In the genomic region with DNA sequence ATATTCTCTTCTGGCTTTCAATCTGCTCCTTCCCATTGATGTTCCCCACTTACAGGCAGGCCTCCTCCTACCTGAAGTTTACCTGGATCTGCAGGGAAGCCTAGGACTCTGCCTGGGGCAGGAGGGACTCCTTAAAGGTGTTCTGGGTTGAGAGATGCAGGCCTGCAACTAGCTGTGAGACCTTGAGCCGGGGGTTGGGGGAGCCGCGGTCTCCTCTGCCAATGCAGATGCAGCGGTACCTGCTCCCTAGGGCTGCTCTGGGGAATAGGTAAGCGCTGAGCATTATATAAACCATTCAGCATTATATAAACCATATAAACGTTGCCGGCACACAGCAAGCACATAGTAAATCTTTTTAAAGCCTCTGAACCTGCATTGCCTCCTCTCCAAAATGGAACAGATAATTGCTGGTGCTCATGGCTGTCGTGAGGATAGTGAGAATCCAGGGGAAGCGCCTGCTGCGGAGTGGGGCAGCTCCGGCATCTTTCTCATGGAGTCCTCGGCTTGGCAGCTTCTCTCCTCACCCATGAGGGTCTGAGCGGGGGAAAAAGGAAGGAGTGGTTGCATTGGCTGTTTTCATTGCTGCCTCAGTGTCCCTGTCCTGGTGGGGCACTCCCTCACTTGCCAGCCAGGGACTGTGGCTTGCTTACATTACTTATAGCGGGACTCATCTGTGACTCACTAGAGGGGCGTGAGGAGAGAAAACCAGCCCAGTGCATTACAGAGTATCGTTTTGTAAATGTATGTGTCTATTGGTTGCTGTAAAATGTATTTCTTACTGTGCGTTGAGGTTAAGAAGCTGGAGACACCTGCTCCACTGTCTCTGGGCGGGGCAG, we compare ENCODE assay signal across 15 cellular contexts. TPM values are rescaled to one million over a fixed set of nuclear protein-coding genes. Genes with fewer than 3 reads are reported as not detected.
A peak's percentile ranks its signal among the peaks of the same experiment; 100 is the strongest.
DNase-seq lines count a peak whose midpoint lies in the region; TF ChIP-seq lines count a peak whose summit lies in the region.
"Had no signal": no experiment of that assay in that cellular context is flagged by ENCODE, and none has a peak within 500 bp of the region (broad histone marks: within the 10 kb centered on the region; RNA-seq: fewer than 3 reads in every experiment).

No MANE protein-coding gene starts in this region.

- BruUV-seq in A673 (replicated peaks; lab: Mats Ljungman, UMichigan) = no TSS peak

- intact Hi-C loops in A673 (cut with micrococcal nuclease; ENCODE audit: unreplicated experiment) = no loop called here

- no peaks in the 10 kb centered on the region for H3K9me3 ChIP-seq in BLaER1 treated with 17β-estradiol and CSF1 and Interleukin-3, amounts not matched to agents 10 nM and 100 nM (replicated peaks in 1 of 11)
- H3K9me3 ChIP-seq in neutrophil (no peaks in the 10 kb centered on the region), A673 (ENCODE audit: low read depth, low read length, poor library complexity, severe bottlenecking) (no peaks in the 10 kb centered on the region)
- H3K9me3 ChIP-seq: psoas muscle had no signal

- H3K27ac ChIP-seq in BLaER1 treated with 17β-estradiol and CSF1 and Interleukin-3, amounts not matched to agents 10 nM and 100 nM = peak overlapping the region in 10 of 11 experiments; percentile 62 to 97 (median 94); a peak in 21 of 22 replicates
- H3K27ac ChIP-seq in neutrophil = peak overlapping the region; percentile 74
- H3K27ac ChIP-seq in A673 (ENCODE audit: low read depth, low read length, poor library complexity, severe bottlenecking) = no peak overlapping the region
- H3K27ac ChIP-seq: cardiac muscle cell, psoas muscle had no signal

- H3K4me3 Mint-ChIP-seq in chondrocyte (ENCODE audit: unreplicated experiment) = no peak overlapping the region
- H3K4me3 Mint-ChIP-seq: activated T-helper 17 cell treated with anti-CD3 and anti-CD28 coated beads, Interleukin-2, amount 50 U/mL, for 72 hours; stimulated activated naive CD8-positive, alpha-beta T cell treated with anti-CD3 and anti-CD28 coated beads, Interleukin-15, amount 100 ng/mL, for 72 hours had no signal

- H4K20me1 ChIP-seq in BLaER1 treated with 17β-estradiol and CSF1 and Interleukin-3, amounts not matched to agents 10 nM and 100 nM = no peaks in the 10 kb centered on the region

- H3K36me3 Mint-ChIP-seq in chondrocyte (ENCODE audit: low read depth) = no peaks in the 10 kb centered on the region

- H3K4me1 Mint-ChIP-seq in chondrocyte (ENCODE audit: low read depth) = peaks cover 71% of the 10 kb centered on the region

- peak overlapping the region; percentile 57 for H3K27ac Mint-ChIP-seq in chondrocyte (ENCODE audit: unreplicated experiment)
- H3K27ac Mint-ChIP-seq: activated T-helper 17 cell treated with anti-CD3 and anti-CD28 coated beads, Interleukin-2, amount 50 U/mL, for 72 hours had no signal

- no peaks in the 10 kb centered on the region for H3K9me3 Mint-ChIP-seq in chondrocyte (ENCODE audit: low read depth)
- H3K9me3 Mint-ChIP-seq: activated T-helper 17 cell treated with anti-CD3 and anti-CD28 coated beads, Interleukin-2, amount 50 U/mL, for 72 hours; stimulated activated naive CD8-positive, alpha-beta T cell treated with anti-CD3 and anti-CD28 coated beads, Interleukin-15, amount 100 ng/mL, for 72 hours had no signal

- peak overlapping the region; percentile 74 to 99 (median 89); a peak in 20 of 22 replicates for H3K4me2 ChIP-seq in BLaER1 treated with 17β-estradiol and CSF1 and Interleukin-3, amounts not matched to agents 10 nM and 100 nM

- H3K4me3 ChIP-seq in BLaER1 treated with 17β-estradiol and CSF1 and Interleukin-3, amounts not matched to agents 10 nM and 100 nM = no peak overlapping the region
- H3K4me3 ChIP-seq in neutrophil (ENCODE audit: low read depth in 1 of 2, low read length in 1 of 2) = no peak overlapping the region
- H3K4me3 ChIP-seq in A673 (ENCODE audit: low read depth, low read length, poor library complexity, severe bottlenecking) = no peak overlapping the region
- H3K4me3 ChIP-seq: cardiac muscle cell, psoas muscle had no signal

- no peaks in the 10 kb centered on the region for H3K36me3 ChIP-seq in BLaER1 treated with 17β-estradiol and CSF1 and Interleukin-3, amounts not matched to agents 10 nM and 100 nM
- H3K36me3 ChIP-seq in neutrophil (no peaks in the 10 kb centered on the region), A673 (ENCODE audit: insufficient read depth, low read length, poor library complexity, severe bottlenecking) (no peaks in the 10 kb centered on the region)
- H3K36me3 ChIP-seq: cardiac muscle cell had no signal

- H3K27me3 Mint-ChIP-seq in chondrocyte (ENCODE audit: low read depth) = no peaks in the 10 kb centered on the region

- POLR2A ChIA-PET in A673 (lab: Charles Lee; ENCODE audit: low non-redundant PET) = no interaction called here

- DNase-seq in NCI-H1436 (lab: John Stamatoyannopoulos, UW) (peak; percentile 55), chondrocyte (ENCODE audit: low spot score) (peak; percentile 41), GM19238 (ENCODE audit: insufficient read length, low spot score) (no peak), GOT3 (lab: John Stamatoyannopoulos, UW) (no peak), A673 (ENCODE audit: low spot score) (no peak)
- no peak for DNase-seq in stimulated activated CD4-positive, alpha-beta T cell treated with anti-CD3 and anti-CD28 coated beads, Interleukin-12 subunit alpha, Interleukin-12 subunit beta, amount 100 ng/mL, for 4 hours
- DNase-seq: KBM-7; midbrain; NCI-H2081; psoas muscle; stimulated activated naive CD8-positive, alpha-beta T cell treated with anti-CD3 and anti-CD28 coated beads, Interleukin-15, amount 100 ng/mL, for 72 hours had no signal

- H3K4me1 ChIP-seq in BLaER1 treated with 17β-estradiol and CSF1 and Interleukin-3, amounts not matched to agents 10 nM and 100 nM = peaks cover 58 to 87% (median 75%) of the 10 kb centered on the region in 10 experiments
- H3K4me1 ChIP-seq in neutrophil (ENCODE audit: control insufficient read depth in 1 of 2, insufficient read depth in 1 of 2, low read depth in 1 of 2, low read length in 1 of 2) = peaks cover 39 to 48% of the 10 kb centered on the region in 2 experiments
- H3K4me1 ChIP-seq in A673 (ENCODE audit: insufficient read depth, low read length, poor library complexity, severe bottlenecking) = peaks cover 24% of the 10 kb centered on the region

- peak overlapping the region in 10 of 11 experiments; percentile 26 to 83 (median 64); a peak in 16 of 22 replicates for H3K9ac ChIP-seq in BLaER1 treated with 17β-estradiol and CSF1 and Interleukin-3, amounts not matched to agents 10 nM and 100 nM

- no peaks in the 10 kb centered on the region for H3K27me3 ChIP-seq in BLaER1 treated with 17β-estradiol and CSF1 and Interleukin-3, amounts not matched to agents 10 nM and 100 nM
- H3K27me3 ChIP-seq in neutrophil (no peaks in the 10 kb centered on the region), A673 (replicated peaks; ENCODE audit: insufficient read depth, low read depth, low read length, poor library complexity) (no peaks in the 10 kb centered on the region)

- CTCF ChIA-PET in A673 (lab: Charles Lee) = no interaction called here

- TF ChIP-seq CTCF in chondrocyte (IDR thresholded peaks at IDR 0.05) (no peak), neutrophil (IDR thresholded peaks at IDR 0.05) (no peak), A673 (conservative IDR thresholded peaks at IDR 0.05; ENCODE audit: low read depth, low read length) (no peak)

RNA-seq across cellular contexts. Expression of gene KRT80, which starts 12.5 kb away (rescaled TPM):
- 10.7 to 17.0 TPM (median 12.1 TPM) in 3 replicates for total RNA-seq in chondrocyte
- 0.33 and 1.0 TPM in 2 replicates for total RNA-seq in A673 (2021)
- total RNA-seq: activated T-helper 17 cell treated with anti-CD3 and anti-CD28 coated beads, Interleukin-2, amount 50 U/mL, for 72 hours; cardiac muscle cell had no signal

RNA-seq across cellular contexts. Expression of gene KRT7, which starts 28.7 kb away (rescaled TPM):
- total RNA-seq in chondrocyte (187 to 277 TPM (median 266 TPM) in 3 replicates), A673 (2021) (0.79 and 1.0 TPM in 2 replicates)

Comparison
In these comparisons a context has a peak if more than half of its experiments do, and no peak if none do; other contexts are left out.
1. DNase-seq: peak in NCI-H1436 (single experiment) and chondrocyte (single experiment); none in GM19238 (single experiment), GOT3 (single experiment), A673 (single experiment) and stimulated activated CD4-positive, alpha-beta T cell treated with anti-CD3 and anti-CD28 coated beads, Interleukin-12 subunit alpha, Interleukin-12 subunit beta, amount 100 ng/mL, for 4 hours (single experiment).
2. RNA of gene KRT7, which starts 28.7 kb away (total RNA-seq): 187 to 277 TPM in chondrocyte; 0.79 to 1.0 TPM in A673; every median in the first group is over 10 times any median in the second.